ENCODE assay signal across 1 cellular context in the genomic region with DNA sequence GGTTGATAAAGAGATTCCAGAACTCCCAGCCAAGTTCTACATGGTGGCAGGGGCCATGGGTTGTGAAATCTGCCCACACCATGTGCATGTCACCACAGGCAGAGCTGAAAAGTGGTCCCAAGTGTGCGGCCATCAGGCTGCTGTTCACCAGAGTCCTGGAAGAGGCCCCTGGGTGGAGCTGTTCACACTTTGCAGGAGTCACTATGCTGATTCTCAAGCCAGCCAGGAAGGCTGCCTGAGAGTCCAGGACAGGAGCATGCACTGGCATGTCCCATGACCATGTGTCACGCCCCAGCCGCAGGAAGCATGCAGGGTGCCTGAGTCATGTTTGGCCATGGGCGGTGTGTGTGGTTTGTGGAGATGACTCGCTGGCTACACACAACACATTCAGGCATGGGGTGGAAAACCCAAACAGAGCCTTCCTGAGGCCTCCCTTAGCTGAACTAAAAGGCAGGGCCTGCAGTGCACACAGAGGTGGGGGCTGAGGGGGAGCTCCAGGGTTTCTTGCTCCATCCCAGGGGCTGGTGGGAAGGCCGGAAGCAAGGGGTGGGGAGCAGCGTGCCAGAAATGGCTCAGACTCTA.
TF ChIP-seq lines count a peak whose summit lies in the region.

No MANE protein-coding gene starts in this region.

TF ChIP-seq in IMR-90, 13 proteins besides CTCF, POLR2A, EP300 and RAD21 (continued from another document):
- TF ChIP-seq CHD1 (IDR thresholded peaks at IDR 0.05; ENCODE audit: low read depth, low read length), result no peak
